Comparison of ENCODE assay signal across 1 cellular context in genomic region chr3:69368129-69368741, GRCh38.
TF ChIP-seq lines count a peak whose summit lies in the region.

No MANE protein-coding gene starts in this region.

TF ChIP-seq in GM12878, 131 proteins besides CTCF, POLR2A, EP300 and RAD21 (continued from another document):
- TF ChIP-seq REST (IDR thresholded peaks at IDR 0.05; ENCODE audit: low read depth, low read length) (no peak), BHLHE40 (IDR thresholded peaks at IDR 0.05; ENCODE audit: borderline replicate concordance in 1 of 2, low read depth in 2 of 2, low read length in 1 of 2) (peak in 1 of 2 experiments; percentile 61; a peak in 1 of 4 replicates), CHD1 (IDR thresholded peaks at IDR 0.05; ENCODE audit: low read depth, low read length) (no peak), FOXK2 (IDR thresholded peaks at IDR 0.05) (no peak), ZBED1 (IDR thresholded peaks at IDR 0.05; ENCODE audit: borderline replicate concordance) (no peak), ZSCAN29 (IDR thresholded peaks at IDR 0.05) (no peak), MLLT1 (IDR thresholded peaks at IDR 0.05) (peak; percentile 80), PML (IDR thresholded peaks at IDR 0.05; ENCODE audit: low read length) (0 out of 2 replicates have a peak, but pooled peaks have one; percentile 28), YY1 (IDR thresholded peaks at IDR 0.05; ENCODE audit: low read depth, low read length) (no peak), BACH1 (IDR thresholded peaks at IDR 0.05; ENCODE audit: borderline replicate concordance) (no peak; the same call in 1 of the 2 replicates), PRDM15 (CRISPR knock-in tag; IDR thresholded peaks at IDR 0.05) (no peak), CREM (IDR thresholded peaks at IDR 0.05; ENCODE audit: low read depth) (peak; percentile 66; the same call in 1 of the 2 replicates), MEF2B (IDR thresholded peaks at IDR 0.05; ENCODE audit: partially characterized antibody, poor library complexity, severe bottlenecking) (peak; percentile 64), CUX1 (IDR thresholded peaks at IDR 0.05; ENCODE audit: insufficient replicate concordance, low read depth, low read length) (no peak), LARP7 (IDR thresholded peaks at IDR 0.05) (no peak), RUNX3 (IDR thresholded peaks at IDR 0.05; ENCODE audit: low read length) (peak; percentile 98), HDGF (IDR thresholded peaks at IDR 0.05) (peak; percentile 78; the same call in 1 of the 2 replicates), IKZF2 (IDR thresholded peaks at IDR 0.05) (peak; percentile 94), ZNF217 (IDR thresholded peaks at IDR 0.05) (peak; percentile 96), RELB (IDR thresholded peaks at IDR 0.05; ENCODE audit: low read depth) (peak; percentile 76), E2F8 (IDR thresholded peaks at IDR 0.05; ENCODE audit: low read depth, partially characterized antibody) (no peak)
